Comparison of ENCODE assay signal across 16 cellular contexts in the genomic region with DNA sequence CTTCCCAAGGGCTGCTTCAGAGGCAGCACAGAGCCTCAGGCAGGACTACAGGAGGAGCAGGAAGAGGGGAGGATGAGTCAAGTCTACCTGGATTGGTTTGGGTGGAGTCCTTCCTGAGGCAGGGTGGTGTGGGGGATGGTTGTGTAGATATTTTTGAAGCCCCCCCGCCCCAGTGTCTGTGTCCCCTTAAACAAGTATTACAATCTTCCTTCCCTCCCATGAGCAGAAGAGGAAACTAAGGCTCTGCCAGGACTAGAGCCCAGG. TPM values are rescaled to one million over a fixed set of nuclear protein-coding genes. Genes with fewer than 3 reads are reported as not detected.
DNase-seq lines count a peak whose midpoint lies in the region; ATAC-seq, FAIRE-seq and TF ChIP-seq lines count a peak whose summit lies in the region.
"Had no signal": no experiment of that assay in that cellular context is flagged by ENCODE, and none has a peak within 500 bp of the region (broad histone marks: within the 10 kb centered on the region; RNA-seq: fewer than 3 reads in every experiment).

No MANE protein-coding gene starts in this region.

- no peak overlapping the region for H3K4ac ChIP-seq in neuronal stem cell (ENCODE audit: low read length)

- no peak for TF ChIP-seq POLR2A in HepG2 (IDR thresholded peaks at IDR 0.05; ENCODE audit: insufficient read depth in 1 of 2, low read depth in 2 of 2, low read length in 2 of 2)
- TF ChIP-seq POLR2A in right lobe of liver (IDR thresholded peaks at IDR 0.05): no peak

- TF ChIP-seq EP300 in HepG2 (IDR thresholded peaks at IDR 0.05; ENCODE audit: low read depth in 2 of 2, low read length in 2 of 2) (no peak), HepG2 (CRISPR knock-in tag; IDR thresholded peaks at IDR 0.05; ENCODE audit: borderline replicate concordance) (no peak)

- no peak overlapping the region for H4K8ac ChIP-seq in neuronal stem cell (ENCODE audit: low read depth, low read length)

- 83% methylated on average over 1 of the region's 1 CpG for WGBS in HepG2 (ENCODE audit: low lambda C conversion rate)
- WGBS in right lobe of liver (ENCODE audit: insufficient coverage, low coverage, low lambda C conversion rate, missing lambda C conversion rate): no CpG with 5 or more reads among the region's 1 CpG
- WGBS in neuronal stem cell (ENCODE audit: extremely low coverage in 2 of 2, insufficient read length in 2 of 2, insufficient replicate concordance in 1 of 2), 2 donors: no CpG with 5 or more reads among the region's 1 CpG

- no peak for TF ChIP-seq CTCF in HepG2 (CRISPR knock-in tag; IDR thresholded peaks at IDR 0.05)
- no peak for TF ChIP-seq CTCF in right lobe of liver (IDR thresholded peaks at IDR 0.05)
- no peak for TF ChIP-seq CTCF in coronary artery (IDR thresholded peaks at IDR 0.05)
- TF ChIP-seq CTCF in HFFc6 (IDR thresholded peaks at IDR 0.05): no peak

- no peak overlapping the region for H3K14ac ChIP-seq in neuronal stem cell (ENCODE audit: low read length)

- POLR2A ChIA-PET in HepG2 (lab: Yijun Ruan, JAX): interaction anchor here (1.0 to 4.3 kb wide), 10 partner anchors 7 to 364 kb away, joined by 3 to 133 read pairs (median 6); partner anchors contain the start of gene FCHSD2

- no peaks in the 10 kb centered on the region for H4K20me1 ChIP-seq in HepG2 (ENCODE audit: insufficient read depth, low read length)

- no peak overlapping the region for H3K4me3 Mint-ChIP-seq in HFFc6
- H3K4me3 Mint-ChIP-seq: activated naive CD4-positive, alpha-beta T cell treated with anti-CD3 and anti-CD28 coated beads, Interleukin-2, amount 50 U/mL, for 24 hours; central memory CD8-positive, alpha-beta T cell had no signal

- peak overlapping the region; percentile 4 for H2BK120ac ChIP-seq in neuronal stem cell (ENCODE audit: low read depth, low read length)

- CTCF ChIA-PET in HepG2 (lab: Yijun Ruan, JAX; ENCODE audit: low intra/inter-chr PET ratio, low total read pairs): interaction anchor here (1.7 to 2.9 kb wide), 3 partner anchors 34 to 346 kb away, joined by 7 to 12 read pairs (median 7); partner anchors contain the start of gene FCHSD2

- H3K9ac ChIP-seq in HepG2 (ENCODE audit: insufficient read depth, low read depth, low read length) (peak overlapping the region; percentile 94), neuronal stem cell (ENCODE audit: low read depth, low read length, poor library complexity) (no peak overlapping the region)

- no peak overlapping the region for H2BK15ac ChIP-seq in neuronal stem cell (ENCODE audit: low read length)

- H3K4me1 ChIP-seq in HepG2 (ENCODE audit: insufficient read depth, low read length): peaks cover 73% of the 10 kb centered on the region
- peaks cover 0 to 41% (median 6%) of the 10 kb centered on the region in 4 donors for H3K4me1 ChIP-seq in right lobe of liver
- H3K4me1 ChIP-seq in neuronal stem cell (ENCODE audit: control insufficient read depth in 2 of 2, insufficient read depth in 1 of 2, low read depth in 1 of 2, low read length in 2 of 2): peaks cover 0 to 1% of the 10 kb centered on the region in 2 donors

- no peak overlapping the region for H3K18ac ChIP-seq in neuronal stem cell (ENCODE audit: low read length)

- H3K4me1 Mint-ChIP-seq in HFFc6 (ENCODE audit: low read depth): peaks cover 32% of the 10 kb centered on the region

- H4K91ac ChIP-seq in neuronal stem cell (ENCODE audit: low read depth, low read length, poor library complexity): no peak overlapping the region

- no peak overlapping the region for H2BK12ac ChIP-seq in neuronal stem cell (ENCODE audit: low read length)

- no peaks in the 10 kb centered on the region for H3K79me1 ChIP-seq in neuronal stem cell (ENCODE audit: low read depth, low read length)

- H3K9me3 Mint-ChIP-seq in HFFc6: no peaks in the 10 kb centered on the region
- H3K9me3 Mint-ChIP-seq: activated naive CD4-positive, alpha-beta T cell treated with anti-CD3 and anti-CD28 coated beads, Interleukin-2, amount 50 U/mL, for 24 hours; central memory CD8-positive, alpha-beta T cell had no signal

- H3K36me3 ChIP-seq in HepG2 (replicated peaks in 1 of 2; ENCODE audit: control insufficient read depth in 1 of 2, insufficient read depth in 2 of 2, low read length in 2 of 2) (no peaks in the 10 kb centered on the region), right lobe of liver (no peaks in the 10 kb centered on the region), neuronal stem cell (replicated peaks in 1 of 2; ENCODE audit: control insufficient read depth in 2 of 2, insufficient read depth in 2 of 2, low read length in 2 of 2) (no peaks in the 10 kb centered on the region)

- no peak for TF ChIP-seq RAD21 in HepG2 (CRISPR knock-in tag; IDR thresholded peaks at IDR 0.05)

- no peaks in the 10 kb centered on the region for H3K27me3 Mint-ChIP-seq in HFFc6 (ENCODE audit: insufficient read depth)
- H3K27me3 Mint-ChIP-seq: activated naive CD4-positive, alpha-beta T cell treated with anti-CD3 and anti-CD28 coated beads, Interleukin-2, amount 50 U/mL, for 24 hours; central memory CD8-positive, alpha-beta T cell had no signal

- in situ Hi-C loops in HepG2 (cut with HindIII; ENCODE audit: extremely low pct_ligation_motif_present, low pct_unique_long_range_greater_than_20kb): loop anchor here (5.0 kb wide), 2 partner anchors 35 to 350 kb away; partner anchors contain the start of gene FCHSD2

- no peak overlapping the region for H2BK5ac ChIP-seq in neuronal stem cell (ENCODE audit: low read length)

- intact Hi-C loops in HepG2 (cut with micrococcal nuclease; ENCODE audit: unreplicated experiment) (loop anchor here (1.0 to 10.0 kb wide), 5 partner anchors 19 to 450 kb away; no protein-coding TSS in a partner anchor), right lobe of liver (cut with DNase I) (loop anchor here (5.0 to 10.0 kb wide), 2 partner anchors 252 to 345 kb away; no protein-coding TSS in a partner anchor)

- H2AFZ ChIP-seq in HepG2 (ENCODE audit: low read length): no peak overlapping the region
- no peak overlapping the region for H2AFZ ChIP-seq in neuronal stem cell (ENCODE audit: low read length)

- H3K4me3 ChIP-seq in HepG2 (replicated peaks in 1 of 3; ENCODE audit: insufficient read depth in 1 of 3, low read depth in 2 of 3, low read length in 3 of 3) (peak overlapping the region in 1 of 3 experiments; percentile 64; a peak in 2 of 6 replicates), right lobe of liver (no peak overlapping the region), coronary artery (no peak overlapping the region), neuronal stem cell (ENCODE audit: low read length in 2 of 2) (no peak overlapping the region)

- peak overlapping the region; percentile 98 for H3K4me2 ChIP-seq in HepG2 (ENCODE audit: low read depth, low read length)
- H3K4me2 ChIP-seq in neuronal stem cell (ENCODE audit: insufficient read depth, low read length, poor library complexity, severe bottlenecking): no peak overlapping the region

- ATAC-seq in HepG2 (peak; percentile 5), right lobe of liver (no peak)
- ATAC-seq: HCT116 had no signal

- H3K9me3 ChIP-seq in HepG2 (ENCODE audit: low read length): no peaks in the 10 kb centered on the region
- no peaks in the 10 kb centered on the region for H3K9me3 ChIP-seq in right lobe of liver
- H3K9me3 ChIP-seq in neuronal stem cell (replicated peaks in 1 of 2; ENCODE audit: control insufficient read depth in 2 of 2, insufficient read depth in 1 of 2, low read depth in 1 of 2, low read length in 2 of 2): no peaks in the 10 kb centered on the region

- H3K27me3 ChIP-seq in HepG2 (ENCODE audit: control insufficient read depth in 1 of 2, insufficient read depth in 2 of 2, low read length in 2 of 2): no peaks in the 10 kb centered on the region
- no peaks in the 10 kb centered on the region for H3K27me3 ChIP-seq in right lobe of liver
- H3K27me3 ChIP-seq in neuronal stem cell (ENCODE audit: control insufficient read depth in 3 of 3, insufficient read depth in 3 of 3, low read depth in 1 of 3, low read length in 3 of 3): peaks cover 0 to 22% (median 0%) of the 10 kb centered on the region in 3 experiments

- H3K79me2 ChIP-seq in HepG2 (ENCODE audit: insufficient read depth, low read length): no peaks in the 10 kb centered on the region

- H2AK5ac ChIP-seq in neuronal stem cell (ENCODE audit: low read depth, low read length): no peak overlapping the region

- no peak overlapping the region for H3K23ac ChIP-seq in neuronal stem cell (ENCODE audit: low read depth, low read length, poor library complexity)

- no TSS peak for BruUV-seq in HepG2 (replicated peaks; lab: Mats Ljungman, UMichigan)

- no peak for FAIRE-seq in HepG2 (lab: Jason Lieb, UNC)
- FAIRE-seq: islet of Langerhans had no signal

- DNase-seq in HepG2 (ENCODE audit: low spot score) (no peak), right lobe of liver (no peak), coronary artery (ENCODE audit: low spot score) (no peak), neuronal stem cell (ENCODE audit: low spot score) (no peak), NCI-H2196 (lab: John Stamatoyannopoulos, UW; ENCODE audit: unreplicated experiment) (no peak), HFFc6 (no peak), COR-L47 (lab: John Stamatoyannopoulos, UW) (no peak), NCI-H226 (no peak)
- DNase-seq: KBM-7, NCI-H1105 treated with DMSO at 0.1 percent for 48 hours, NCI-H446, SW 1271 had no signal

- H3K27ac Mint-ChIP-seq in HFFc6: no peak overlapping the region
- H3K27ac Mint-ChIP-seq: activated naive CD4-positive, alpha-beta T cell treated with anti-CD3 and anti-CD28 coated beads, Interleukin-2, amount 50 U/mL, for 24 hours had no signal

- H3K27ac ChIP-seq in HepG2 (ENCODE audit: extremely low read length, insufficient read depth, low read length): peak overlapping the region; percentile 99
- no peak overlapping the region for H3K27ac ChIP-seq in right lobe of liver
- H3K27ac ChIP-seq in coronary artery: peak overlapping the region; percentile 75 to 90
- H3K27ac ChIP-seq in neuronal stem cell (replicated peaks; ENCODE audit: low read length): no peak overlapping the region

- no peaks in the 10 kb centered on the region for H3K36me3 Mint-ChIP-seq in HFFc6 (ENCODE audit: low read depth)
- H3K36me3 Mint-ChIP-seq: activated naive CD4-positive, alpha-beta T cell treated with anti-CD3 and anti-CD28 coated beads, Interleukin-2, amount 50 U/mL, for 24 hours had no signal

RNA-seq across cellular contexts. Expression of gene FCHSD2, which starts 34.7 kb away (rescaled TPM):
- total RNA-seq in HepG2 (2016; rRNA removed; fragmentation: Illumina TruSeq; extraction: Trizol) (20.5 and 23.6 TPM in 2 replicates), right lobe of liver (10 to 100 TPM; 10.8 to 25.9 (median 17.8) TPM)
- 36.4 and 45.6 TPM in 2 replicates for total RNA-seq in HepG2 (2016; cell fraction: cytosol; rRNA removed; fragmentation: Illumina TruSeq; extraction: Trizol; ENCODE audit: low read depth)
- 17.9 and 25.0 TPM in 2 replicates for total RNA-seq in HepG2 (2016; cell fraction: insoluble cytoplasmic fraction; rRNA removed; fragmentation: Illumina TruSeq; extraction: Trizol)
- total RNA-seq in HepG2 (2016; cell fraction: membrane; rRNA removed; fragmentation: Illumina TruSeq; extraction: Trizol): 23.5 and 26.3 TPM in 2 replicates
- 28.1 and 35.4 TPM in 2 replicates for total RNA-seq in HepG2 (2016; cell fraction: nucleus; rRNA removed; fragmentation: Illumina TruSeq; extraction: Trizol)
- polyA plus RNA-seq in HepG2 (2011; rRNA removed): 24.6 and 24.8 TPM in 2 replicates
- 14.0 and 18.1 TPM in 2 replicates for polyA plus RNA-seq in HepG2 (2011; cell fraction: cytosol; rRNA removed)
- 32.8 and 33.0 TPM in 2 replicates for polyA plus RNA-seq in HepG2 (2011; cell fraction: nucleus; rRNA removed)
- polyA plus RNA-seq in HepG2 (2012): 20.0 and 26.1 TPM in 2 replicates
- polyA plus RNA-seq in HepG2 (2016; cell fraction: cytosol; fragmentation: Illumina TruSeq; extraction: Trizol; ENCODE audit: low read depth): 8.8 and 9.5 TPM in 2 replicates
- polyA plus RNA-seq in HepG2 (2016; cell fraction: insoluble cytoplasmic fraction; fragmentation: Illumina TruSeq; extraction: Trizol; ENCODE audit: low read depth): 27.6 and 28.5 TPM in 2 replicates
- polyA plus RNA-seq in HepG2 (2016; cell fraction: membrane; fragmentation: Illumina TruSeq; extraction: Trizol; ENCODE audit: low read depth): 18.7 and 19.6 TPM in 2 replicates
- 50.7 and 53.8 TPM in 2 replicates for polyA plus RNA-seq in HepG2 (2016; cell fraction: nucleus; fragmentation: Illumina TruSeq; extraction: Trizol; ENCODE audit: insufficient read depth, low read depth)
- 9.0 and 22.4 TPM in 2 replicates for polyA minus RNA-seq in HepG2 (2011; rRNA and poly(A)+ RNA removed; ENCODE audit: low replicate concordance)
- polyA minus RNA-seq in HepG2 (2011; cell fraction: cytosol; rRNA and poly(A)+ RNA removed): 21.3 and 25.2 TPM in 2 replicates
- polyA minus RNA-seq in HepG2 (2011; cell fraction: nucleus; rRNA and poly(A)+ RNA removed): 51.1 and 62.9 TPM in 2 replicates
- 21.2 TPM for polyA plus RNA-seq in neuronal stem cell (2013, experiment 1 of 2)
- 22.1 TPM for polyA plus RNA-seq in neuronal stem cell (2013, experiment 2 of 2)
- 10 to 100 TPM; 58.9 to 68.2 (median 65.0) TPM for total RNA-seq in HFFc6 (2021; fragmentation: NEBNext Ultra II Directional; extraction: Animal tissue kit (Norgen Biotek cat#: 25700))

RNA-seq across cellular contexts. Expression of gene P2RY2, which starts 41.3 kb away (rescaled TPM):
- total RNA-seq in HepG2 (2016; rRNA removed; fragmentation: Illumina TruSeq; extraction: Trizol) (3.0 and 3.1 TPM in 2 replicates), right lobe of liver (1 to 10 TPM; 2.6 to 5.1 (median 3.5) TPM)
- 0.71 and 0.91 TPM in 2 replicates for total RNA-seq in HepG2 (2016; cell fraction: cytosol; rRNA removed; fragmentation: Illumina TruSeq; extraction: Trizol; ENCODE audit: low read depth)
- 2.6 and 3.4 TPM in 2 replicates for total RNA-seq in HepG2 (2016; cell fraction: insoluble cytoplasmic fraction; rRNA removed; fragmentation: Illumina TruSeq; extraction: Trizol)
- 2.5 and 3.7 TPM in 2 replicates for total RNA-seq in HepG2 (2016; cell fraction: membrane; rRNA removed; fragmentation: Illumina TruSeq; extraction: Trizol)
- total RNA-seq in HepG2 (2016; cell fraction: nucleus; rRNA removed; fragmentation: Illumina TruSeq; extraction: Trizol): 2.9 and 3.2 TPM in 2 replicates
- polyA plus RNA-seq in HepG2 (2011; rRNA removed): 0.95 and 1.6 TPM in 2 replicates
- polyA plus RNA-seq in HepG2 (2011; cell fraction: cytosol; rRNA removed): 1.0 and 1.1 TPM in 2 replicates
- 1.6 TPM in 2 replicates for polyA plus RNA-seq in HepG2 (2011; cell fraction: nucleus; rRNA removed)
- polyA plus RNA-seq in HepG2 (2012): 0.24 and 0.47 TPM in 2 replicates
- polyA plus RNA-seq in HepG2 (2016; cell fraction: cytosol; fragmentation: Illumina TruSeq; extraction: Trizol; ENCODE audit: low read depth): 0.67 and 1.3 TPM in 2 replicates
- polyA plus RNA-seq in HepG2 (2016; cell fraction: insoluble cytoplasmic fraction; fragmentation: Illumina TruSeq; extraction: Trizol; ENCODE audit: low read depth): 2.5 and 3.0 TPM in 2 replicates
- polyA plus RNA-seq in HepG2 (2016; cell fraction: membrane; fragmentation: Illumina TruSeq; extraction: Trizol; ENCODE audit: low read depth): 2.0 and 2.3 TPM in 2 replicates
- 2.1 and 3.2 TPM in 2 replicates for polyA plus RNA-seq in HepG2 (2016; cell fraction: nucleus; fragmentation: Illumina TruSeq; extraction: Trizol; ENCODE audit: insufficient read depth, low read depth)
- 1.4 and 2.5 TPM in 2 replicates for polyA minus RNA-seq in HepG2 (2011; rRNA and poly(A)+ RNA removed; ENCODE audit: low replicate concordance)
- 0.49 and 1.5 TPM in 2 replicates for polyA minus RNA-seq in HepG2 (2011; cell fraction: cytosol; rRNA and poly(A)+ RNA removed)
- polyA minus RNA-seq in HepG2 (2011; cell fraction: nucleus; rRNA and poly(A)+ RNA removed): 0.77 and 1.1 TPM in 2 replicates
- 1.2 TPM for polyA plus RNA-seq in neuronal stem cell (2013, experiment 1 of 2)
- polyA plus RNA-seq in neuronal stem cell (2013, experiment 2 of 2): 1.2 TPM
- under 1 TPM in 5 of 6 experiments, not detected in 1; 0.08 to 0.20 (median 0.16) TPM for total RNA-seq in HFFc6 (2021; fragmentation: NEBNext Ultra II Directional; extraction: Animal tissue kit (Norgen Biotek cat#: 25700))

Comparison
In these comparisons a context has a peak if more than half of its experiments do, and no peak if none do; other contexts are left out.
1. H3K27ac ChIP-seq: peak in HepG2 (single experiment) and coronary artery (2 of 2); none in right lobe of liver (0 of 3) and neuronal stem cell (single experiment).